1 cellular context compared by ENCODE assay signal in genomic region chr6:32638521-32639219, GRCh38.
A peak's percentile ranks its signal among the peaks of the same experiment; 100 is the strongest.
TF ChIP-seq lines count a peak whose summit lies in the region.

No MANE protein-coding gene starts in this region.

TF ChIP-seq in GM12878, 131 proteins besides CTCF, POLR2A, EP300 and RAD21 (continues in another document):
- TF ChIP-seq TCF3 (IDR thresholded peaks at IDR 0.05; ENCODE audit: borderline replicate concordance, insufficient read depth, low read depth, low read length) (no peak), ATF2 (IDR thresholded peaks at IDR 0.05; ENCODE audit: low read length) (peak; percentile 0; the same call in 1 of the 2 replicates), TAF1 (IDR thresholded peaks at IDR 0.05; ENCODE audit: borderline replicate concordance, low read depth, low read length) (no peak), SPI1 (IDR thresholded peaks at IDR 0.05; ENCODE audit: borderline replicate concordance, insufficient read depth, low read depth, low read length) (peak; percentile 70; the same call in 1 of the 2 replicates), EZH2 (IDR thresholded peaks at IDR 0.05; ENCODE audit: borderline replicate concordance, control insufficient read depth, low read depth, low read length) (no peak), ZBTB40 (IDR thresholded peaks at IDR 0.05; ENCODE audit: borderline replicate concordance) (peak; percentile 37; the same call in 1 of the 2 replicates), PML (IDR thresholded peaks at IDR 0.05; ENCODE audit: low read length) (peak; percentile 32; the same call in 1 of the 2 replicates), ZBED1 (IDR thresholded peaks at IDR 0.05; ENCODE audit: borderline replicate concordance) (0 out of 2 replicates have a peak, but pooled peaks have one; percentile 22), E4F1 (IDR thresholded peaks at IDR 0.05; ENCODE audit: borderline replicate concordance, partially characterized antibody) (no peak), DPF2 (IDR thresholded peaks at IDR 0.05) (no peak), POU2F2 (IDR thresholded peaks at IDR 0.05; ENCODE audit: borderline replicate concordance, low read depth, low read length) (peak; percentile 18; the same call in 1 of the 3 replicates), RELB (IDR thresholded peaks at IDR 0.05; ENCODE audit: low read depth) (no peak), KDM1A (IDR thresholded peaks at IDR 0.05; ENCODE audit: borderline replicate concordance) (no peak), NBN (IDR thresholded peaks at IDR 0.05) (peak; percentile 70), BCLAF1 (IDR thresholded peaks at IDR 0.05) (no peak), RBBP5 (conservative IDR thresholded peaks at IDR 0.05) (no peak), ZZZ3 (IDR thresholded peaks at IDR 0.05; ENCODE audit: control insufficient read depth, insufficient read length, low read depth) (no peak), MLLT1 (IDR thresholded peaks at IDR 0.05) (peak; percentile 98), PAX8 (IDR thresholded peaks at IDR 0.05) (no peak), IKZF1 (conservative IDR thresholded peaks at IDR 0.05) (peak; percentile 37; the same call in 1 of the 2 replicates), ASH2L (IDR thresholded peaks at IDR 0.05; ENCODE audit: borderline replicate concordance, low read depth) (no peak), BMI1 (IDR thresholded peaks at IDR 0.05; ENCODE audit: borderline replicate concordance) (peak; percentile 21; the same call in 1 of the 2 replicates), FOXK2 (IDR thresholded peaks at IDR 0.05) (no peak), YBX1 (IDR thresholded peaks at IDR 0.05) (no peak), STAT1 (conservative IDR thresholded peaks at IDR 0.05) (no peak), IRF3 (IDR thresholded peaks at IDR 0.05) (no peak), MYB (IDR thresholded peaks at IDR 0.05; ENCODE audit: borderline replicate concordance, low read depth, low read length) (no peak), NFIC (IDR thresholded peaks at IDR 0.05; ENCODE audit: low read depth, low read length) (no peak), BACH1 (IDR thresholded peaks at IDR 0.05; ENCODE audit: borderline replicate concordance) (peak; percentile 41; the same call in 1 of the 2 replicates), CEBPZ (IDR thresholded peaks at IDR 0.05; ENCODE audit: low read depth, low read length) (no peak), HDGF (IDR thresholded peaks at IDR 0.05) (0 out of 2 replicates have a peak, but pooled peaks have one; percentile 55), ETV6 (conservative IDR thresholded peaks at IDR 0.05 in 1 of 2, IDR thresholded peaks at IDR 0.05 in 1 of 2; ENCODE audit: borderline replicate concordance in 1 of 2, low read depth in 1 of 2) (peak in 1 of 2 experiments; percentile 71; a peak in 1 of 4 replicates), E2F8 (IDR thresholded peaks at IDR 0.05; ENCODE audit: low read depth, partially characterized antibody) (no peak), POLR2AphosphoS5 (IDR thresholded peaks at IDR 0.05; ENCODE audit: low read length) (peak; percentile 76; the same call in 1 of the 2 replicates), SUZ12 (IDR thresholded peaks at IDR 0.05; ENCODE audit: unreplicated experiment) (no peak)
